In genomic region chr2:133936096-133936495, GRCh38 we compare ENCODE assay signal across 24 cellular contexts.
DNase-seq lines count a peak whose midpoint lies in the region; ATAC-seq, FAIRE-seq and TF ChIP-seq lines count a peak whose summit lies in the region.
"Had no signal": no experiment of that assay in that cellular context is flagged by ENCODE, and none has a peak within 500 bp of the region (broad histone marks: within the 10 kb centered on the region; RNA-seq: fewer than 3 reads in every experiment).

No MANE protein-coding gene starts in this region.

- no peak overlapping the region for H2AK5ac ChIP-seq in H1 (ENCODE audit: low read depth, low read length)

- H2BK120ac ChIP-seq in H1 (replicated peaks; ENCODE audit: low read depth, low read length): no peak overlapping the region

- H2AFZ ChIP-seq in H1 (ENCODE audit: low read length): 0 out of 2 replicates have a peak overlapping the region, but pooled peaks have one; percentile 22

- H4K8ac ChIP-seq in H1 (ENCODE audit: extremely low read depth, insufficient read depth, low read length): no peak overlapping the region

- no peak overlapping the region for H3K4ac ChIP-seq in H1 (replicated peaks; ENCODE audit: insufficient read length, low read depth, low read length)

- no peak overlapping the region for H2BK5ac ChIP-seq in H1 (ENCODE audit: low read depth, low read length)

- H3K4me1 ChIP-seq in H1 (replicated peaks in 1 of 4; ENCODE audit: control insufficient read depth in 3 of 4, insufficient read depth in 4 of 4, low read length in 3 of 4) (no peaks in the 10 kb centered on the region), right atrium auricular region (no peaks in the 10 kb centered on the region)
- H3K4me1 ChIP-seq: BLaER1 had no signal

- H4K20me1 ChIP-seq in H1 (replicated peaks in 1 of 2; ENCODE audit: control insufficient read depth in 1 of 2, insufficient read depth in 2 of 2, low read length in 2 of 2): no peaks in the 10 kb centered on the region
- H4K20me1 ChIP-seq: BLaER1 had no signal

- 92% methylated on average over 8 of the region's 8 CpGs; no CpG with 5 or more reads in 1 of the 2 experiments for WGBS in H1 (ENCODE audit: extremely low coverage in 1 of 2, insufficient coverage in 1 of 2, insufficient read length in 1 of 2, insufficient replicate concordance in 2 of 2, low coverage in 1 of 2, low lambda C conversion rate in 2 of 2, missing lambda C conversion rate in 1 of 2), 2 experiments

- H4K91ac ChIP-seq in H1 (replicated peaks; ENCODE audit: insufficient read length, low read length): no peak overlapping the region

- no peak overlapping the region for H2BK20ac ChIP-seq in H1 (ENCODE audit: low read length)

- TF ChIP-seq POLR2A in H1 (IDR thresholded peaks at IDR 0.05; ENCODE audit: control extremely low read depth in 1 of 2, low read depth in 2 of 2, low read length in 2 of 2): no peak

- H3K9ac ChIP-seq in H1 (replicated peaks in 1 of 4; ENCODE audit: extremely low read depth in 1 of 4, low read depth in 3 of 4, low read length in 3 of 4): no peak overlapping the region
- H3K9ac ChIP-seq: BLaER1 had no signal

- H3K14ac ChIP-seq in H1 (ENCODE audit: insufficient read length): no peak overlapping the region

- no peak overlapping the region for H2BK15ac ChIP-seq in H1 (ENCODE audit: low read length)

- in situ Hi-C loops in SK-MEL-5 (cut with HindIII; ENCODE audit: low pct_unique_long_range_greater_than_20kb, low sequenced_read_pairs): no loop called here

- no peaks in the 10 kb centered on the region for H3K79me2 ChIP-seq in H1 (ENCODE audit: control insufficient read depth in 1 of 2, insufficient read depth in 2 of 2, low read length in 2 of 2)

- no peak overlapping the region for H3K23ac ChIP-seq in H1 (ENCODE audit: insufficient read length)

- no peaks in the 10 kb centered on the region for H3K23me2 ChIP-seq in H1 (ENCODE audit: low read depth, low read length)

- H3K4me1 Mint-ChIP-seq in HFFc6 (ENCODE audit: low read depth) (peaks cover 30% of the 10 kb centered on the region), CD14-positive monocyte (no peaks in the 10 kb centered on the region), T-helper 17 cell (no peaks in the 10 kb centered on the region)
- H3K4me1 Mint-ChIP-seq: B cell; CD8-positive, alpha-beta memory T cell had no signal

- H3K36me3 Mint-ChIP-seq in HFFc6 (ENCODE audit: low read depth): no peaks in the 10 kb centered on the region
- no peaks in the 10 kb centered on the region for H3K36me3 Mint-ChIP-seq in CD14-positive monocyte
- H3K36me3 Mint-ChIP-seq in T-helper 17 cell (ENCODE audit: low read depth): peaks cover 2% of the 10 kb centered on the region
- H3K36me3 Mint-ChIP-seq: CD8-positive, alpha-beta memory T cell had no signal

- H3K9me3 Mint-ChIP-seq in HFFc6 (no peaks in the 10 kb centered on the region), CD14-positive monocyte (peaks cover 0 to 2% (median 0%) of the 10 kb centered on the region in 7 donors)
- H3K9me3 Mint-ChIP-seq: CD4-positive, alpha-beta T cell had no signal

- POLR2A ChIA-PET in H1 (lab: Charles Lee; ENCODE audit: partially characterized antibody): no interaction called here

- H3K4me3 ChIP-seq in H1 (ENCODE audit: extremely low read depth in 1 of 4, insufficient read depth in 2 of 4, low read depth in 3 of 4, low read length in 4 of 4) (no peak overlapping the region), right atrium auricular region (no peak overlapping the region)
- H3K4me3 ChIP-seq: BLaER1 had no signal

- H3K4me3 Mint-ChIP-seq in HFFc6 (no peak overlapping the region; the same call in 1 of the 2 replicates), CD14-positive monocyte (no peak overlapping the region), T-helper 17 cell (no peak overlapping the region)
- H3K4me3 Mint-ChIP-seq: B cell; CD4-positive, alpha-beta T cell; CD8-positive, alpha-beta memory T cell had no signal

- TF ChIP-seq RAD21 in H1 (IDR thresholded peaks at IDR 0.05 in 1 of 2, conservative IDR thresholded peaks at IDR 0.05 in 1 of 2; ENCODE audit: low read depth in 2 of 2, low read length in 2 of 2): no peak

- no peak for TF ChIP-seq CTCF in HFFc6 (IDR thresholded peaks at IDR 0.05)
- TF ChIP-seq CTCF in H1 (IDR thresholded peaks at IDR 0.05; ENCODE audit: control extremely low read depth in 1 of 3, insufficient read depth in 1 of 3, low read depth in 1 of 3, low read length in 3 of 3): no peak
- TF ChIP-seq CTCF in CD14-positive monocyte (IDR thresholded peaks at IDR 0.05): no peak
- TF ChIP-seq CTCF in right atrium auricular region (IDR thresholded peaks at IDR 0.05): no peak

- H3K4me2 ChIP-seq in H1 (ENCODE audit: insufficient read depth in 1 of 2, low read depth in 2 of 2, low read length in 2 of 2): no peak overlapping the region
- H3K4me2 ChIP-seq: BLaER1 had no signal

- DNase-seq in COLO829 (ENCODE audit: low spot score) (peak; percentile 85), HFFc6 (no peak), SK-MEL-5 (ENCODE audit: low read depth, low spot score) (peak; percentile 93), H1 (ENCODE audit: low read depth in 1 of 2, low spot score in 2 of 2) (no peak), CD14-positive monocyte (ENCODE audit: low spot score) (no peak), left lobe of liver (ENCODE audit: low spot score) (no peak), T-helper 17 cell (no peak), right atrium auricular region (ENCODE audit: low spot score) (no peak)
- DNase-seq: Calu3; CD4-positive, alpha-beta T cell; CD8-positive, alpha-beta memory T cell; COR-L47; DMS153; DND-41; GOT3; H7; HCEC 1CT had no signal

- peak overlapping the region; percentile 4; the same call in 1 of the 2 replicates for H3K27ac Mint-ChIP-seq in HFFc6
- no peak overlapping the region for H3K27ac Mint-ChIP-seq in CD14-positive monocyte
- H3K27ac Mint-ChIP-seq in T-helper 17 cell: no peak overlapping the region
- H3K27ac Mint-ChIP-seq: B cell; CD4-positive, alpha-beta T cell; CD8-positive, alpha-beta memory T cell had no signal

- H2BK12ac ChIP-seq in H1 (ENCODE audit: low read depth, low read length): no peak overlapping the region

- CTCF ChIA-PET in H1 (lab: Charles Lee; ENCODE audit: partially characterized antibody): no interaction called here

- no peaks in the 10 kb centered on the region for H3K27me3 ChIP-seq in H1 (replicated peaks in 1 of 4; ENCODE audit: control insufficient read depth in 3 of 4, extremely low read depth in 1 of 4, insufficient read depth in 3 of 4, low read length in 3 of 4)
- H3K27me3 ChIP-seq in right atrium auricular region: no peaks in the 10 kb centered on the region
- H3K27me3 ChIP-seq: BLaER1 had no signal

- H3K9me3 ChIP-seq in H1 (ENCODE audit: insufficient read depth in 2 of 2, low read depth in 1 of 2, low read length in 1 of 2) (no peaks in the 10 kb centered on the region), T-helper 17 cell (ENCODE audit: control insufficient read depth, low read length, poor library complexity, severe bottlenecking) (no peaks in the 10 kb centered on the region), right atrium auricular region (no peaks in the 10 kb centered on the region)
- H3K9me3 ChIP-seq: BLaER1 had no signal

- no peaks in the 10 kb centered on the region for H3K79me1 ChIP-seq in H1 (ENCODE audit: low read depth, low read length)

- no peak for TF ChIP-seq EP300 in H1 (IDR thresholded peaks at IDR 0.05; ENCODE audit: borderline replicate concordance in 1 of 2, low read depth in 2 of 2, low read length in 2 of 2)

- FAIRE-seq in H1 (lab: Jason Lieb, UNC): no peak
- FAIRE-seq: A204.1, G401.6, GM18507 had no signal

- H3K27ac ChIP-seq in H1 (ENCODE audit: low read depth, low read length) (no peak overlapping the region), right atrium auricular region (no peak overlapping the region)
- H3K27ac ChIP-seq: 22Rv1, BLaER1, C4-2B had no signal

- peaks cover 3% of the 10 kb centered on the region; the same call in 1 of the 2 replicates for H3K27me3 Mint-ChIP-seq in HFFc6 (ENCODE audit: insufficient read depth)
- H3K27me3 Mint-ChIP-seq in CD14-positive monocyte (ENCODE audit: low read depth in 3 of 3): peaks cover 0 to 5% (median 1%) of the 10 kb centered on the region in 3 donors
- peaks cover 35% of the 10 kb centered on the region for H3K27me3 Mint-ChIP-seq in T-helper 17 cell

- H3K36me3 ChIP-seq in H1 (ENCODE audit: control insufficient read depth in 2 of 4, insufficient read depth in 4 of 4, low read length in 3 of 4) (no peaks in the 10 kb centered on the region), right atrium auricular region (no peaks in the 10 kb centered on the region)
- H3K36me3 ChIP-seq: BLaER1 had no signal

- no peak overlapping the region for H3K18ac ChIP-seq in H1 (ENCODE audit: extremely low read depth, low read length)

- no peak overlapping the region for H3K56ac ChIP-seq in H1 (replicated peaks; ENCODE audit: insufficient read length, low read depth, low read length)

- intact Hi-C loops in CD14-positive monocyte (cut with micrococcal nuclease): no loop called here

- H4K5ac ChIP-seq in H1 (ENCODE audit: insufficient read length, low read depth, low read length): no peak overlapping the region

- ATAC-seq in left lobe of liver: no peak
- ATAC-seq in T-helper 17 cell: no peak

TF ChIP-seq in H1, 55 proteins besides CTCF, POLR2A, EP300 and RAD21:
- TF ChIP-seq HDAC2 (IDR thresholded peaks at IDR 0.05; ENCODE audit: borderline replicate concordance in 1 of 2, low read depth in 2 of 2, low read length in 2 of 2): no peak
- TF ChIP-seq NRF1 (IDR thresholded peaks at IDR 0.05; ENCODE audit: low read depth, low read length): no peak
- no peak for TF ChIP-seq JUND (IDR thresholded peaks at IDR 0.05; ENCODE audit: low read length)
- no peak for TF ChIP-seq SAP30 (IDR thresholded peaks at IDR 0.05; ENCODE audit: insufficient read depth, insufficient replicate concordance, low read length)
- TF ChIP-seq SP2 (IDR thresholded peaks at IDR 0.05; ENCODE audit: low read length): no peak
- no peak for TF ChIP-seq YY1 (IDR thresholded peaks at IDR 0.05; ENCODE audit: low read depth, low read length)
- TF ChIP-seq BRCA1 (IDR thresholded peaks at IDR 0.05; ENCODE audit: low read depth, low read length): no peak
- TF ChIP-seq, protein P1, sequence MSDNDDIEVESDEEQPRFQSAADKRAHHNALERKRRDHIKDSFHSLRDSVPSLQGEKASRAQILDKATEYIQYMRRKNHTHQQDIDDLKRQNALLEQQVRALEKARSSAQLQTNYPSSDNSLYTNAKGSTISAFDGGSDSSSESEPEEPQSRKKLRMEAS (IDR thresholded peaks at IDR 0.05): no peak
- no peak for TF ChIP-seq CTBP2 (IDR thresholded peaks at IDR 0.05; ENCODE audit: borderline replicate concordance, insufficient read depth, insufficient read length, low read length)
- TF ChIP-seq TAF1 (IDR thresholded peaks at IDR 0.05; ENCODE audit: low read depth, low read length): no peak
- no peak for TF ChIP-seq CREB1 (IDR thresholded peaks at IDR 0.05)
TF ChIP-seq in H1: peak in this region for 0.

Comparison
In these comparisons a context has a peak if more than half of its experiments do, and no peak if none do; other contexts are left out.
1. DNase-seq: peak in COLO829 (single experiment) and SK-MEL-5 (single experiment); none in HFFc6 (single experiment), H1 (0 of 2), CD14-positive monocyte (single experiment), left lobe of liver (single experiment), T-helper 17 cell (0 of 3) and right atrium auricular region (single experiment).